Comparison of ENCODE assay signal across 19 cellular contexts in genomic region chr18:12770469-12771219, GRCh38.
"Had no signal": no experiment of that assay in that cellular context is flagged by ENCODE, and none has a peak within 500 bp of the region (broad histone marks: within the 10 kb centered on the region; RNA-seq: fewer than 3 reads in every experiment).

No MANE protein-coding gene starts in this region.

- ATAC-seq: activated CD4-positive, alpha-beta T cell treated with anti-CD3 and anti-CD28 coated beads for 36 hours; body of pancreas; gastroesophageal sphincter; mucosa of descending colon; WTC11 had no signal

- H3K4me3 ChIP-seq: body of pancreas, esophagus muscularis mucosa, gastroesophageal sphincter, mucosa of descending colon, upper lobe of left lung had no signal

- DNase-seq: activated CD4-positive, alpha-beta T cell treated with anti-CD3 and anti-CD28 coated beads for 36 hours; activated CD4-positive, alpha-beta T cell treated with anti-CD3 and anti-CD28 coated beads, Interleukin-2, amount 50 U/mL, for 4 hours; activated effector memory CD4-positive, alpha-beta T cell treated with anti-CD3 and anti-CD28 coated beads, Interleukin-2, amount 50 U/mL, for 16 hours; activated T-cell treated with anti-CD3 and anti-CD28 coated beads for 4 hours; anterior cingulate cortex; body of pancreas; caudate nucleus; dermis blood vessel endothelial cell; effector CD8-positive, alpha-beta T cell; hypothalamus; mucosa of descending colon; posterior cingulate gyrus; stimulated activated CD4-positive, alpha-beta T cell treated with anti-CD3 and anti-CD28 coated beads, Interleukin-4, amount 100 ng/mL, for 24 hours; stimulated activated naive CD4-positive, alpha-beta T cell treated with Interleukin-2 at 50 U/mL for 16 hours; T-helper 1 cell; upper lobe of left lung had no signal
